Comparison of ENCODE assay signal across 1 cellular context in genomic region chr11:16917941-16918340, GRCh38.
TF ChIP-seq lines count a peak whose summit lies in the region.

No MANE protein-coding gene starts in this region.

TF ChIP-seq in HCT116, 20 proteins besides CTCF, POLR2A, EP300 and RAD21 (continued from another document):
- no peak for TF ChIP-seq ZBTB33 (IDR thresholded peaks at IDR 0.05; ENCODE audit: extremely low read depth, insufficient replicate concordance, low read length)
- TF ChIP-seq EGR1 (IDR thresholded peaks at IDR 0.05; ENCODE audit: low read depth) = no peak
- TF ChIP-seq ELF1 (IDR thresholded peaks at IDR 0.05; ENCODE audit: borderline replicate concordance, low read depth) = no peak
TF ChIP-seq in HCT116: peak in this region for 0.
